8 cellular contexts compared by ENCODE assay signal in genomic region chr6:107670792-107671199, GRCh38.
DNase-seq lines count a peak whose midpoint lies in the region; ATAC-seq and TF ChIP-seq lines count a peak whose summit lies in the region.

No MANE protein-coding gene starts in this region.

- peaks cover 5% of the 10 kb centered on the region for H3K36me3 Mint-ChIP-seq in activated CD4-positive, alpha-beta T cell treated with anti-CD3 and anti-CD28 coated beads, Interleukin-2, amount 10 ng/mL, durations not matched to agents 7 days and 5 days (ENCODE audit: low read depth)
- no peaks in the 10 kb centered on the region for H3K36me3 Mint-ChIP-seq in activated CD4-positive, alpha-beta memory T cell treated with anti-CD3 and anti-CD28 coated beads for 36 hours

- DNase-seq in activated CD4-positive, alpha-beta T cell treated with anti-CD3 and anti-CD28 coated beads, Interleukin-2, amount 10 ng/mL, durations not matched to agents 7 days and 5 days, result peak; percentile 39
- no peak for DNase-seq in activated CD4-positive, alpha-beta T cell treated with anti-CD3 and anti-CD28 coated beads for 1 hour
- peak; percentile 28 for DNase-seq in activated CD4-positive, alpha-beta memory T cell treated with anti-CD3 and anti-CD28 coated beads for 36 hours
- DNase-seq in iPS-NIHi7 (ENCODE audit: extremely low spot score) (peak; percentile 44), upper lobe of left lung (peak in 1 of 2 donors; percentile 59), cortex of kidney (lab: John Stamatoyannopoulos, UW) (no peak)

- no peak for TF ChIP-seq POLR2A in upper lobe of left lung (IDR thresholded peaks at IDR 0.05)

- CTCF ChIA-PET in activated CD4-positive, alpha-beta T cell treated with anti-CD3 and anti-CD28 coated beads, Interleukin-2, amount 10 ng/mL, durations not matched to agents 7 days and 5 days (lab: Charles Lee), result interaction anchor here (1.1 to 2.2 kb wide), 2 partner anchors 48 to 78 kb away, joined by 3 to 5 read pairs; no protein-coding TSS in a partner anchor
- CTCF ChIA-PET in activated CD4-positive, alpha-beta memory T cell treated with anti-CD3 and anti-CD28 coated beads for 36 hours (lab: Charles Lee), result interaction anchor here (0.7 to 1.7 kb wide), 4 partner anchors 13 to 196 kb away, joined by 3 to 7 read pairs (median 4); no protein-coding TSS in a partner anchor

- POLR2A ChIA-PET in activated CD4-positive, alpha-beta T cell treated with anti-CD3 and anti-CD28 coated beads, Interleukin-2, amount 10 ng/mL, durations not matched to agents 7 days and 5 days (lab: Charles Lee), result no interaction called here
- POLR2A ChIA-PET in activated CD4-positive, alpha-beta memory T cell treated with anti-CD3 and anti-CD28 coated beads for 36 hours (lab: Charles Lee), result no interaction called here

- peaks cover 54% of the 10 kb centered on the region for H3K4me1 Mint-ChIP-seq in activated CD4-positive, alpha-beta T cell treated with anti-CD3 and anti-CD28 coated beads, Interleukin-2, amount 10 ng/mL, durations not matched to agents 7 days and 5 days
- H3K4me1 Mint-ChIP-seq in activated CD4-positive, alpha-beta memory T cell treated with anti-CD3 and anti-CD28 coated beads for 36 hours (ENCODE audit: low read depth), result peaks cover 20% of the 10 kb centered on the region

- no peaks in the 10 kb centered on the region for H3K9me3 Mint-ChIP-seq in activated CD4-positive, alpha-beta T cell treated with anti-CD3 and anti-CD28 coated beads, Interleukin-2, amount 10 ng/mL, durations not matched to agents 7 days and 5 days
- no peaks in the 10 kb centered on the region for H3K9me3 Mint-ChIP-seq in activated CD4-positive, alpha-beta memory T cell treated with anti-CD3 and anti-CD28 coated beads for 36 hours

- ATAC-seq in upper lobe of left lung (ENCODE audit: low FRiP score in 2 of 2), result peak; percentile 17 to 62
- ATAC-seq in GM21737 (IDR thresholded peaks at IDR 0.05; ENCODE audit: unreplicated experiment), result no peak

- peak overlapping the region; percentile 78 for H3K27ac Mint-ChIP-seq in activated CD4-positive, alpha-beta T cell treated with anti-CD3 and anti-CD28 coated beads, Interleukin-2, amount 10 ng/mL, durations not matched to agents 7 days and 5 days
- no peak overlapping the region for H3K27ac Mint-ChIP-seq in activated CD4-positive, alpha-beta memory T cell treated with anti-CD3 and anti-CD28 coated beads for 36 hours

- H3K4me3 Mint-ChIP-seq in activated CD4-positive, alpha-beta T cell treated with anti-CD3 and anti-CD28 coated beads, Interleukin-2, amount 10 ng/mL, durations not matched to agents 7 days and 5 days, result no peak overlapping the region
- H3K4me3 Mint-ChIP-seq in activated CD4-positive, alpha-beta memory T cell treated with anti-CD3 and anti-CD28 coated beads for 36 hours, result no peak overlapping the region

- no peaks in the 10 kb centered on the region for H3K36me3 ChIP-seq in HUES6 (ENCODE audit: control insufficient read depth, insufficient read depth, low read length)
- no peaks in the 10 kb centered on the region for H3K36me3 ChIP-seq in upper lobe of left lung

- no peak for TF ChIP-seq CTCF in upper lobe of left lung (IDR thresholded peaks at IDR 0.05)

- peaks cover 3% of the 10 kb centered on the region for H3K27me3 Mint-ChIP-seq in activated CD4-positive, alpha-beta T cell treated with anti-CD3 and anti-CD28 coated beads, Interleukin-2, amount 10 ng/mL, durations not matched to agents 7 days and 5 days
- H3K27me3 Mint-ChIP-seq in activated CD4-positive, alpha-beta memory T cell treated with anti-CD3 and anti-CD28 coated beads for 36 hours, result no peaks in the 10 kb centered on the region

- peak overlapping the region; percentile 19; the same call in 1 of the 2 replicates for H3K4me3 ChIP-seq in HUES6 (ENCODE audit: low read depth, low read length)
- no peak overlapping the region for H3K4me3 ChIP-seq in upper lobe of left lung

- H3K4me1 ChIP-seq in HUES6 (ENCODE audit: control insufficient read depth, insufficient read depth, low read length) (peaks cover 35% of the 10 kb centered on the region), upper lobe of left lung (peaks cover 15 to 23% (median 18%) of the 10 kb centered on the region in 4 donors)

- H3K9ac ChIP-seq in HUES6 (ENCODE audit: low read length), result no peak overlapping the region

- no peak overlapping the region for H3K27ac ChIP-seq in HUES6 (ENCODE audit: low read depth, low read length)
- H3K27ac ChIP-seq in upper lobe of left lung, result no peak overlapping the region

- H3K9me3 ChIP-seq in HUES6 (ENCODE audit: control insufficient read depth, insufficient read depth, low read depth, low read length) (no peaks in the 10 kb centered on the region), upper lobe of left lung (no peaks in the 10 kb centered on the region)

- no peak for TF ChIP-seq EP300 in upper lobe of left lung (IDR thresholded peaks at IDR 0.05)

- intact Hi-C loops in activated CD4-positive, alpha-beta memory T cell treated with anti-CD3 and anti-CD28 coated beads for 36 hours (cut with micrococcal nuclease), result loop anchor here (10.0 kb wide), 2 partner anchors 356 to 536 kb away; no protein-coding TSS in a partner anchor

- WGBS in upper lobe of left lung, 2 donors, result 22 to 28% methylated on average over 5 to 9 of the region's 9 CpGs

- H3K27me3 ChIP-seq in HUES6 (ENCODE audit: control insufficient read depth, insufficient read depth, low read length) (no peaks in the 10 kb centered on the region; the same call in 1 of the 2 replicates), upper lobe of left lung (no peaks in the 10 kb centered on the region)

Comparison
In these comparisons a context has a peak if more than half of its experiments do, and no peak if none do; other contexts are left out.
1. DNase-seq: peak in activated CD4-positive, alpha-beta T cell treated with anti-CD3 and anti-CD28 coated beads, Interleukin-2, amount 10 ng/mL, durations not matched to agents 7 days and 5 days (single experiment), activated CD4-positive, alpha-beta memory T cell treated with anti-CD3 and anti-CD28 coated beads for 36 hours (single experiment) and iPS-NIHi7 (single experiment); none in activated CD4-positive, alpha-beta T cell treated with anti-CD3 and anti-CD28 coated beads for 1 hour (single experiment) and cortex of kidney (single experiment).